Comparison of ENCODE assay signal across 19 cellular contexts in genomic region chr11:22785251-22785650, GRCh38. TPM values are rescaled to one million over a fixed set of nuclear protein-coding genes. Genes with fewer than 3 reads are reported as not detected.
DNase-seq lines count a peak whose midpoint lies in the region; ATAC-seq and TF ChIP-seq lines count a peak whose summit lies in the region.
"Had no signal": no experiment of that assay in that cellular context is flagged by ENCODE, and none has a peak within 500 bp of the region (broad histone marks: within the 10 kb centered on the region; RNA-seq: fewer than 3 reads in every experiment).

No MANE protein-coding gene starts in this region.

- H3K27me3 Mint-ChIP-seq in activated CD8-positive, alpha-beta T cell treated with anti-CD3 and anti-CD28 coated beads for 36 hours, result peaks cover 4% of the 10 kb centered on the region

- CTCF ChIA-PET in activated CD8-positive, alpha-beta T cell treated with anti-CD3 and anti-CD28 coated beads for 36 hours (lab: Charles Lee), result interaction anchor here (1.4 kb wide), 1 partner anchor 115 kb away, joined by 3 read pairs; no protein-coding TSS in a partner anchor

- no peaks in the 10 kb centered on the region for H3K9me3 Mint-ChIP-seq in activated CD8-positive, alpha-beta T cell treated with anti-CD3 and anti-CD28 coated beads for 36 hours
- H3K9me3 Mint-ChIP-seq: memory B cell had no signal

- peak; percentile 61 for DNase-seq in HS-5 (ENCODE audit: low read depth)
- DNase-seq in RKO (ENCODE audit: low spot score), result peak; percentile 52
- peak; percentile 48 for DNase-seq in renal cortical epithelial cell (ENCODE audit: low read depth)
- DNase-seq in C1 segment of cervical spinal cord (lab: John Stamatoyannopoulos, UW), result no peak
- DNase-seq in activated CD8-positive, alpha-beta T cell treated with anti-CD3 and anti-CD28 coated beads for 36 hours, result no peak
- DNase-seq: activated CD4-positive, CD25-positive, alpha-beta regulatory T cell treated with anti-CD3 and anti-CD28 coated beads, Interleukin-2, amount 50 U/mL, for 72 hours; activated CD8-positive, alpha-beta memory T cell treated with anti-CD3 and anti-CD28 coated beads, Interleukin-2, amount 50 U/mL, for 4 hours; activated naive CD4-positive, alpha-beta T cell treated with Interleukin-2 at 50 U/mL for 16 hours; DMS79 treated with DMSO at 0.1 percent for 48 hours; effector CD4-positive, alpha-beta T cell; NCI-H1436; NCI-H526 treated with DMSO at 0.1 percent for 48 hours; right cardiac atrium; stimulated activated CD4-positive, alpha-beta T cell treated with anti-CD3 and anti-CD28 coated beads, Interleukin-2, amount 100 ng/mL, for 24 hours; T-helper 17 cell; testis had no signal

- no peak overlapping the region for H3K4me3 Mint-ChIP-seq in activated CD8-positive, alpha-beta T cell treated with anti-CD3 and anti-CD28 coated beads for 36 hours
- H3K4me3 Mint-ChIP-seq: memory B cell, T-helper 17 cell had no signal

- peak; percentile 81 for ATAC-seq in esophagus mucosa
- ATAC-seq in GM18868 (IDR thresholded peaks at IDR 0.05; ENCODE audit: unreplicated experiment), result no peak
- no peak for ATAC-seq in activated CD8-positive, alpha-beta T cell treated with anti-CD3 and anti-CD28 coated beads for 36 hours
- ATAC-seq: right cardiac atrium, T-helper 17 cell had no signal

- H3K36me3 Mint-ChIP-seq in activated CD8-positive, alpha-beta T cell treated with anti-CD3 and anti-CD28 coated beads for 36 hours (ENCODE audit: low read depth), result no peaks in the 10 kb centered on the region
- H3K36me3 Mint-ChIP-seq: memory B cell had no signal

- H3K4me1 Mint-ChIP-seq in activated CD8-positive, alpha-beta T cell treated with anti-CD3 and anti-CD28 coated beads for 36 hours (ENCODE audit: low read depth), result peaks cover 8% of the 10 kb centered on the region

- no peak for TF ChIP-seq CTCF in activated CD8-positive, alpha-beta T cell treated with anti-CD3 and anti-CD28 coated beads for 36 hours (IDR thresholded peaks at IDR 0.05)

- POLR2A ChIA-PET in activated CD8-positive, alpha-beta T cell treated with anti-CD3 and anti-CD28 coated beads for 36 hours (lab: Charles Lee), result no interaction called here

- H3K27ac Mint-ChIP-seq in activated CD8-positive, alpha-beta T cell treated with anti-CD3 and anti-CD28 coated beads for 36 hours, result no peak overlapping the region
- H3K27ac Mint-ChIP-seq: memory B cell, T-helper 17 cell had no signal

- intact Hi-C loops in activated CD8-positive, alpha-beta T cell treated with anti-CD3 and anti-CD28 coated beads for 36 hours (cut with micrococcal nuclease), result loop anchor here (5.0 to 10.0 kb wide), 2 partner anchors 110 to 453 kb away; no protein-coding TSS in a partner anchor

RNA-seq across cellular contexts. Expression of gene SVIP, which starts 44.4 kb away (rescaled TPM):
- total RNA-seq in esophagus mucosa (14.7 TPM), renal cortical epithelial cell (5.8 and 8.9 TPM in 2 replicates)
- 10 to 100 TPM; 62.9 to 65.9 TPM for total RNA-seq in activated CD8-positive, alpha-beta T cell treated with anti-CD3 and anti-CD28 coated beads for 36 hours

Comparison
In these comparisons a context has a peak if more than half of its experiments do, and no peak if none do; other contexts are left out.
1. DNase-seq: peak in HS-5 (single experiment), RKO (single experiment) and renal cortical epithelial cell (single experiment); none in C1 segment of cervical spinal cord (0 of 14) and activated CD8-positive, alpha-beta T cell treated with anti-CD3 and anti-CD28 coated beads for 36 hours (single experiment).